In genomic region chr18:33901894-33902512, GRCh38 we compare ENCODE assay signal across 1 cellular context.
TF ChIP-seq lines count a peak whose summit lies in the region.

No MANE protein-coding gene starts in this region.

TF ChIP-seq in GM23338, 12 proteins besides CTCF, POLR2A, EP300 and RAD21 (continued from another document):
- TF ChIP-seq ETS1 (IDR thresholded peaks at IDR 0.05) (no peak), ZNF114 (CRISPR knock-in tag; IDR thresholded peaks at IDR 0.05) (no peak), JUNB (IDR thresholded peaks at IDR 0.05; ENCODE audit: unreplicated experiment) (no peak)
TF ChIP-seq in GM23338: peak in this region for 0.
